Comparison of ENCODE assay signal across 11 cellular contexts in genomic region chr9:133357656-133358055, GRCh38. TPM values are rescaled to one million over a fixed set of nuclear protein-coding genes. Genes with fewer than 3 reads are reported as not detected.
DNase-seq lines count a peak whose midpoint lies in the region; ATAC-seq, FAIRE-seq and TF ChIP-seq lines count a peak whose summit lies in the region.
"Had no signal": no experiment of that assay in that cellular context is flagged by ENCODE, and none has a peak within 500 bp of the region (broad histone marks: within the 10 kb centered on the region; RNA-seq: fewer than 3 reads in every experiment).

No MANE protein-coding gene starts in this region.

- H3K4me2 ChIP-seq in IMR-90 (ENCODE audit: low read depth, low read length) (no peak overlapping the region; the same call in 1 of the 2 replicates), GM12878 (ENCODE audit: control insufficient read depth, insufficient read depth) (peak overlapping the region; percentile 79)

- POLR2A ChIA-PET in IMR-90 (lab: Charles Lee; ENCODE audit: unreplicated experiment): interaction anchor here (1.1 kb wide), 1 partner anchor 10 kb away, joined by 6 read pairs; the partner anchor contains the start of genes MED22 and RPL7A
- POLR2A ChIA-PET in GM12878 (lab: Charles Lee): interaction anchor here (1.0 to 1.7 kb wide), 6 partner anchors 10 to 327 kb away, joined by 3 to 7 read pairs (median 4); partner anchors contain the start of genes MED22 and RPL7A
- POLR2A ChIA-PET in naive thymus-derived CD4-positive, alpha-beta T cell (lab: Charles Lee): interaction anchor here (1.0 to 10.5 kb wide), 8 partner anchors 11 to 122 kb away, joined by 3 to 185 read pairs (median 7); partner anchors contain the start of genes MED22, RPL7A, SURF4 and SURF6

- H3K9me3 Mint-ChIP-seq in CD4-positive, CD25-positive, alpha-beta regulatory T cell: no peaks in the 10 kb centered on the region
- H3K9me3 Mint-ChIP-seq in naive thymus-derived CD4-positive, alpha-beta T cell: no peaks in the 10 kb centered on the region

- no peak overlapping the region for H3K14ac ChIP-seq in IMR-90 (replicated peaks; ENCODE audit: low read depth, low read length)

- H2AK5ac ChIP-seq in IMR-90 (ENCODE audit: low read depth, low read length): no peak overlapping the region

- no peak overlapping the region for H4K8ac ChIP-seq in IMR-90 (ENCODE audit: low read depth in 2 of 2, low read length in 2 of 2)

- peaks cover 0 to 30% (median 17%) of the 10 kb centered on the region in 4 donors for H3K4me1 Mint-ChIP-seq in CD4-positive, CD25-positive, alpha-beta regulatory T cell
- peaks cover 18 to 42% (median 28%) of the 10 kb centered on the region in 7 donors for H3K4me1 Mint-ChIP-seq in naive thymus-derived CD4-positive, alpha-beta T cell

- dilution Hi-C loops in IMR-90 (cut with HindIII; ENCODE audit: low sequenced_read_pairs, unreplicated experiment): no loop called here

- intact Hi-C loops in IMR-90 (cut with micrococcal nuclease) (loop anchor here (2.0 kb wide), 1 partner anchor 129 kb away; no protein-coding TSS in a partner anchor), GM12878 (cut with micrococcal nuclease; ENCODE audit: unreplicated experiment) (no loop called here)
- intact Hi-C loops in naive thymus-derived CD4-positive, alpha-beta T cell (cut with micrococcal nuclease): loop anchor here (2.0 to 5.0 kb wide), 5 partner anchors 13 to 235 kb away; partner anchors contain the start of gene RALGDS (in 1 of the 2)

- H4K20me1 ChIP-seq in IMR-90 (ENCODE audit: insufficient read depth, low read length) (peaks cover 51% of the 10 kb centered on the region), GM12878 (ENCODE audit: control insufficient read depth, insufficient read depth) (no peaks in the 10 kb centered on the region)

- H3K79me2 ChIP-seq in GM12878 (ENCODE audit: control insufficient read depth, insufficient read depth, low read length): peaks cover 21% of the 10 kb centered on the region

- peaks cover 31 to 78% of the 10 kb centered on the region in 2 experiments for H3K79me1 ChIP-seq in IMR-90 (ENCODE audit: low read depth in 1 of 2, low read length in 2 of 2)

- DNase-seq in CD4-positive, CD25-positive, alpha-beta regulatory T cell: no peak
- DNase-seq in IMR-90 (no peak), GM12878 (ENCODE audit: low read depth, low spot score) (no peak), RCC 7860 (ENCODE audit: low spot score) (no peak), pons (ENCODE audit: low spot score) (no peak), AG08395 (ENCODE audit: low spot score) (no peak), GOT3 (lab: John Stamatoyannopoulos, UW) (no peak)
- DNase-seq in naive thymus-derived CD4-positive, alpha-beta T cell: no peak
- DNase-seq: NCI-H1436 treated with DMSO at 0.1 percent for 48 hours; stimulated activated CD4-positive, alpha-beta T cell treated with anti-CD3 and anti-CD28 coated beads, Interleukin-2, amount 100 ng/mL, for 48 hours had no signal

- peak overlapping the region; percentile 58 for H3K4me3 ChIP-seq in CD4-positive, CD25-positive, alpha-beta regulatory T cell (ENCODE audit: low read depth, low read length)
- H3K4me3 ChIP-seq in IMR-90 (ENCODE audit: insufficient read depth, low read depth, low read length): no peak overlapping the region
- peak overlapping the region; percentile 91 for H3K4me3 ChIP-seq in GM12878
- H3K4me3 ChIP-seq in naive thymus-derived CD4-positive, alpha-beta T cell (ENCODE audit: low read length): peak overlapping the region; percentile 64

- no peak overlapping the region for H3K23ac ChIP-seq in IMR-90 (ENCODE audit: low read depth, low read length)

- no peak overlapping the region for H2BK15ac ChIP-seq in IMR-90 (ENCODE audit: low read depth, low read length)

- no peak overlapping the region for H4K91ac ChIP-seq in IMR-90 (ENCODE audit: insufficient read depth, low read depth, low read length)

- peak overlapping the region; percentile 84 for H3K27ac ChIP-seq in CD4-positive, CD25-positive, alpha-beta regulatory T cell (ENCODE audit: insufficient read depth, low read length, poor library complexity, severe bottlenecking)
- H3K27ac ChIP-seq in IMR-90 (ENCODE audit: insufficient read depth, low read length) (no peak overlapping the region), GM12878 (ENCODE audit: control insufficient read depth, insufficient read depth) (no peak overlapping the region)
- H3K27ac ChIP-seq in naive thymus-derived CD4-positive, alpha-beta T cell (ENCODE audit: low read depth, low read length): peak overlapping the region; percentile 91

- no peaks in the 10 kb centered on the region; the same call in 1 of the 2 replicates for H3K9me1 ChIP-seq in IMR-90 (ENCODE audit: insufficient read depth, low read length)

- peak overlapping the region; percentile 80 to 95 (median 87) for H3K4me3 Mint-ChIP-seq in CD4-positive, CD25-positive, alpha-beta regulatory T cell
- H3K4me3 Mint-ChIP-seq in naive thymus-derived CD4-positive, alpha-beta T cell: peak overlapping the region; percentile 75 to 94 (median 88)

- H3K9ac ChIP-seq in IMR-90 (ENCODE audit: low read depth, low read length) (no peak overlapping the region), GM12878 (ENCODE audit: control insufficient read depth, insufficient read depth, low read length) (no peak overlapping the region)

- no peaks in the 10 kb centered on the region for H3K9me3 ChIP-seq in CD4-positive, CD25-positive, alpha-beta regulatory T cell (ENCODE audit: control insufficient read depth in 2 of 2, low read length in 2 of 2)
- H3K9me3 ChIP-seq in IMR-90 (ENCODE audit: control insufficient read depth, insufficient read depth, low read length): no peaks in the 10 kb centered on the region
- no peaks in the 10 kb centered on the region for H3K9me3 ChIP-seq in GM12878 (replicated peaks; ENCODE audit: control insufficient read depth, insufficient read depth, low read length)
- H3K9me3 ChIP-seq in naive thymus-derived CD4-positive, alpha-beta T cell (ENCODE audit: control insufficient read depth in 2 of 3, low read length in 3 of 3): no peaks in the 10 kb centered on the region

- no TSS peak for BruUV-seq in IMR-90 (replicated peaks; lab: Mats Ljungman, UMichigan)
- BruUV-seq in GM12878 (replicated peaks; lab: Mats Ljungman, UMichigan): no TSS peak

- H3K36me3 Mint-ChIP-seq in CD4-positive, CD25-positive, alpha-beta regulatory T cell: peaks cover 26% of the 10 kb centered on the region
- peaks cover 3 to 26% (median 12%) of the 10 kb centered on the region in 5 donors for H3K36me3 Mint-ChIP-seq in naive thymus-derived CD4-positive, alpha-beta T cell

- H2BK5ac ChIP-seq in IMR-90 (ENCODE audit: low read depth, low read length, poor library complexity, severe bottlenecking): no peak overlapping the region

- H4K5ac ChIP-seq in IMR-90 (ENCODE audit: low read depth, low read length): no peak overlapping the region

- H3K4ac ChIP-seq in IMR-90 (ENCODE audit: low read depth, low read length): no peak overlapping the region

- no peak overlapping the region for H3K56ac ChIP-seq in IMR-90 (ENCODE audit: extremely low read depth, insufficient read depth, low read length)

- 40% methylated on average over 6 of the region's 14 CpGs; no CpG with 5 or more reads in 1 of the 2 experiments for WGBS in IMR-90 (ENCODE audit: extremely low coverage in 2 of 2, insufficient read length in 1 of 2), 2 experiments
- WGBS in GM12878 (ENCODE audit: insufficient coverage, insufficient replicate concordance, low lambda C conversion rate, missing lambda C conversion rate): 87% methylated on average over 14 of the region's 14 CpGs

- CTCF ChIA-PET in IMR-90 (lab: Yijun Ruan, JAX) (no interaction called here), GM12878 (lab: Yijun Ruan, JAX) (interaction anchor here (0.9 to 3.1 kb wide), 3 partner anchors 12 to 27 kb away, joined by 3 to 16 read pairs (median 4); no protein-coding TSS in a partner anchor)
- CTCF ChIA-PET in naive thymus-derived CD4-positive, alpha-beta T cell (lab: Charles Lee): interaction anchor here (0.6 to 3.4 kb wide), 2 partner anchors 14 to 165 kb away, joined by 4 to 14 read pairs; no protein-coding TSS in a partner anchor

- no peak overlapping the region for H2BK120ac ChIP-seq in IMR-90 (ENCODE audit: low read depth, low read length)

- no peak for TF ChIP-seq EP300 in GM12878 (IDR thresholded peaks at IDR 0.05; ENCODE audit: borderline replicate concordance in 1 of 2, control insufficient read depth in 1 of 2, low read depth in 2 of 2, low read length in 2 of 2)

- peaks cover 39% of the 10 kb centered on the region for H3K36me3 ChIP-seq in CD4-positive, CD25-positive, alpha-beta regulatory T cell (ENCODE audit: control insufficient read depth, insufficient read depth, low read length)
- H3K36me3 ChIP-seq in IMR-90 (ENCODE audit: control insufficient read depth, insufficient read depth, low read length) (peaks cover 42% of the 10 kb centered on the region), GM12878 (ENCODE audit: control insufficient read depth in 2 of 2, insufficient read depth in 2 of 2, low read length in 1 of 2) (peaks cover 17 to 30% of the 10 kb centered on the region in 2 experiments; a peak in 3 of 4 replicates)
- H3K36me3 ChIP-seq in naive thymus-derived CD4-positive, alpha-beta T cell (ENCODE audit: control insufficient read depth in 2 of 3, insufficient read depth in 3 of 3, low read length in 3 of 3): peaks cover 9 to 76% (median 20%) of the 10 kb centered on the region in 3 experiments

- no peak overlapping the region for H3K18ac ChIP-seq in IMR-90 (ENCODE audit: low read depth, low read length)

- peak overlapping the region in 2 of 3 donors; percentile 90 to 96 for H3K27ac Mint-ChIP-seq in CD4-positive, CD25-positive, alpha-beta regulatory T cell
- H3K27ac Mint-ChIP-seq in naive thymus-derived CD4-positive, alpha-beta T cell: peak overlapping the region in 8 of 9 donors; percentile 26 to 82 (median 74)

- RAD21 ChIA-PET in GM12878 (lab: Charles Lee; ENCODE audit: unreplicated experiment): no interaction called here

- in situ Hi-C loops in IMR-90 (cut with MboI; ENCODE audit: low sequenced_read_pairs) (no loop called here), GM12878 (cut with MboI) (no loop called here)

- FAIRE-seq in GM12878 (lab: Jason Lieb, UNC) (no peak), RCC 7860 (lab: Jason Lieb, UNC) (no peak)
- FAIRE-seq: urothelium cell line had no signal

- peaks cover 32% of the 10 kb centered on the region for H3K4me1 ChIP-seq in CD4-positive, CD25-positive, alpha-beta regulatory T cell (ENCODE audit: control insufficient read depth, insufficient read depth, low read length, poor library complexity, severe bottlenecking)
- H3K4me1 ChIP-seq in IMR-90 (ENCODE audit: control insufficient read depth, insufficient read depth, low read length): peaks cover 10% of the 10 kb centered on the region; the same call in 1 of the 2 replicates
- H3K4me1 ChIP-seq in GM12878 (ENCODE audit: control insufficient read depth, insufficient read depth, low read length): no peaks in the 10 kb centered on the region; the same call in none of the 2 replicates
- H3K4me1 ChIP-seq in naive thymus-derived CD4-positive, alpha-beta T cell (ENCODE audit: control insufficient read depth in 2 of 2, insufficient read depth in 2 of 2, low read length in 2 of 2): peaks cover 12 to 28% of the 10 kb centered on the region in 2 donors

- H3K27me3 Mint-ChIP-seq in CD4-positive, CD25-positive, alpha-beta regulatory T cell: peaks cover 4% of the 10 kb centered on the region
- H3K27me3 Mint-ChIP-seq in naive thymus-derived CD4-positive, alpha-beta T cell: no peaks in the 10 kb centered on the region

- H2BK20ac ChIP-seq in IMR-90 (ENCODE audit: low read depth, low read length): no peak overlapping the region

- SMC1A ChIA-PET in GM12878 (lab: Charles Lee; ENCODE audit: uncharacterized antibody, unreplicated experiment): interaction anchor here (1.1 to 1.5 kb wide), 3 partner anchors 15 to 171 kb away, joined by 3 to 5 read pairs (median 3); no protein-coding TSS in a partner anchor

- H3K27me3 ChIP-seq in CD4-positive, CD25-positive, alpha-beta regulatory T cell (ENCODE audit: control insufficient read depth, insufficient read depth, low read length): no peaks in the 10 kb centered on the region
- H3K27me3 ChIP-seq in IMR-90 (ENCODE audit: control insufficient read depth, insufficient read depth, low read length) (no peaks in the 10 kb centered on the region), GM12878 (replicated peaks in 1 of 2; ENCODE audit: control insufficient read depth in 2 of 2, insufficient read depth in 2 of 2, low read length in 1 of 2) (no peaks in the 10 kb centered on the region)
- no peaks in the 10 kb centered on the region for H3K27me3 ChIP-seq in naive thymus-derived CD4-positive, alpha-beta T cell (ENCODE audit: control insufficient read depth in 2 of 2, insufficient read depth in 2 of 2, low read length in 2 of 2)

- H2AFZ ChIP-seq in IMR-90 (replicated peaks; ENCODE audit: low read length, poor library complexity) (no peak overlapping the region), GM12878 (ENCODE audit: control insufficient read depth, low read depth, low read length) (no peak overlapping the region)

- TF ChIP-seq RAD21 in IMR-90 (IDR thresholded peaks at IDR 0.05; ENCODE audit: low read length) (no peak), GM12878 (IDR thresholded peaks at IDR 0.05; ENCODE audit: insufficient read depth, low read depth, low read length) (no peak)

- TF ChIP-seq POLR2A in IMR-90 (IDR thresholded peaks at IDR 0.05; ENCODE audit: low read depth, low read length) (no peak), GM12878 (IDR thresholded peaks at IDR 0.05; ENCODE audit: low read depth, low read length) (no peak)

- peak overlapping the region; percentile 47 for H2AK9ac ChIP-seq in IMR-90 (replicated peaks; ENCODE audit: low read depth, low read length, poor library complexity)

- ATAC-seq in CD4-positive, CD25-positive, alpha-beta regulatory T cell (ENCODE audit: low read depth in 2 of 2): no peak
- ATAC-seq in IMR-90 (ENCODE audit: low read depth) (no peak), GM12878 (no peak)
- no peak for ATAC-seq in naive thymus-derived CD4-positive, alpha-beta T cell

- TF ChIP-seq CTCF in IMR-90 (conservative IDR thresholded peaks at IDR 0.05; ENCODE audit: low read depth, low read length) (no peak), GM12878 (IDR thresholded peaks at IDR 0.05 in 2 of 3, conservative IDR thresholded peaks at IDR 0.05 in 1 of 3; ENCODE audit: control insufficient read depth in 2 of 3, extremely low read depth in 1 of 3, insufficient read depth in 1 of 3, low read depth in 3 of 3, low read length in 3 of 3) (no peak)

RNA-seq across cellular contexts. Expression of gene SURF2, which starts 1.3 kb away (rescaled TPM):
- total RNA-seq in CD4-positive, CD25-positive, alpha-beta regulatory T cell: 24.3 TPM
- 10 to 100 TPM; 34.5 to 47.1 (median 37.0) TPM for polyA plus RNA-seq in CD4-positive, CD25-positive, alpha-beta regulatory T cell
- total RNA-seq in IMR-90 (2012; rRNA removed) (9.9 and 12.5 TPM in 2 replicates), GM12878 (2014; rRNA removed) (25.6 and 31.3 TPM in 2 replicates), GM12878 (2014; rRNA removed; fragmentation: Illumina TruSeq; extraction: Trizol) (12.8 and 18.2 TPM in 2 replicates), GM12878 (2021) (19.4 and 23.4 TPM in 2 replicates)
- polyA plus RNA-seq in IMR-90 (2012; rRNA removed) (16.3 and 21.8 TPM in 2 replicates), GM12878 (2011; rRNA removed) (7.5 and 12.1 TPM in 2 replicates), GM12878 (2014; fragmentation: Illumina TruSeq; extraction: Trizol) (5.3 and 10.0 TPM in 2 replicates), GM12878 (2014; fragmentation: Nextera tagmentation; extraction: Ambion mirVana) (1 to 10 TPM; 4.0 to 7.6 TPM), GM12878 (2014; rRNA removed) (37.3 and 42.5 TPM in 2 replicates), GM12878 (2016; fragmentation: Nextera tagmentation; extraction: Ambion mirVana) (10 to 100 TPM; 37.8 to 41.7 TPM)
- 15.3 and 16.3 TPM in 2 replicates for polyA plus RNA-seq in IMR-90 (2012; cell fraction: cytosol; rRNA removed)
- 6.4 and 7.7 TPM in 2 replicates for polyA plus RNA-seq in IMR-90 (2012; cell fraction: nucleus; rRNA removed; ENCODE audit: low replicate concordance)
- 1.2 and 2.0 TPM in 2 replicates for total RNA-seq in GM12878 (2013; cell fraction: nucleolus; rRNA removed)
- polyA plus RNA-seq in GM12878 (2011; ENCODE audit: low read depth): 5.2 TPM
- polyA plus RNA-seq in GM12878 (2011; cell fraction: cytosol; rRNA removed): 15.4 and 20.1 TPM in 2 replicates
- polyA plus RNA-seq in GM12878 (2011; cell fraction: nucleus; rRNA removed): 13.5 and 21.6 TPM in 2 replicates
- polyA plus RNA-seq in GM12878 (2012): 15.3 and 18.6 TPM in 2 replicates
- polyA minus RNA-seq in GM12878 (2011; rRNA and poly(A)+ RNA removed): 4.0 and 6.0 TPM in 2 replicates
- 5.1 and 12.0 TPM in 2 replicates for polyA minus RNA-seq in GM12878 (2011; cell fraction: cytosol; rRNA and poly(A)+ RNA removed)
- polyA minus RNA-seq in GM12878 (2011; cell fraction: nucleus; rRNA and poly(A)+ RNA removed): 2.8 and 6.6 TPM in 2 replicates
- 10 to 100 TPM; 15.0 to 23.5 (median 15.6) TPM for total RNA-seq in naive thymus-derived CD4-positive, alpha-beta T cell
- polyA plus RNA-seq in naive thymus-derived CD4-positive, alpha-beta T cell: 10 to 100 TPM; 28.1 to 44.5 TPM

RNA-seq across cellular contexts. Expression of gene SURF1, which starts 1.4 kb away (rescaled TPM):
- total RNA-seq in CD4-positive, CD25-positive, alpha-beta regulatory T cell: 41.8 TPM
- polyA plus RNA-seq in CD4-positive, CD25-positive, alpha-beta regulatory T cell: 100 to 1,000 TPM; 114 to 120 (median 115) TPM
- total RNA-seq in IMR-90 (2012; rRNA removed) (10.3 and 15.1 TPM in 2 replicates), GM12878 (2014; rRNA removed) (20.1 and 23.1 TPM in 2 replicates), GM12878 (2014; rRNA removed; fragmentation: Illumina TruSeq; extraction: Trizol) (17.7 and 17.9 TPM in 2 replicates), GM12878 (2021) (27.6 and 27.9 TPM in 2 replicates)
- polyA plus RNA-seq in IMR-90 (2012; rRNA removed) (23.4 and 24.5 TPM in 2 replicates), GM12878 (2011; rRNA removed) (25.4 and 31.6 TPM in 2 replicates), GM12878 (2014; fragmentation: Illumina TruSeq; extraction: Trizol) (21.2 and 22.8 TPM in 2 replicates), GM12878 (2014; fragmentation: Nextera tagmentation; extraction: Ambion mirVana) (10 to 100 TPM; 19.2 to 34.6 TPM), GM12878 (2014; rRNA removed) (31.5 and 32.3 TPM in 2 replicates), GM12878 (2016; fragmentation: Nextera tagmentation; extraction: Ambion mirVana) (10 to 100 TPM; 45.6 to 46.4 TPM)
- 26.2 and 28.8 TPM in 2 replicates for polyA plus RNA-seq in IMR-90 (2012; cell fraction: cytosol; rRNA removed)
- polyA plus RNA-seq in IMR-90 (2012; cell fraction: nucleus; rRNA removed; ENCODE audit: low replicate concordance): 30.8 and 41.3 TPM in 2 replicates
- 4.2 and 4.7 TPM in 2 replicates for total RNA-seq in GM12878 (2013; cell fraction: nucleolus; rRNA removed)
- polyA plus RNA-seq in GM12878 (2011; ENCODE audit: low read depth): 25.5 TPM
- polyA plus RNA-seq in GM12878 (2011; cell fraction: cytosol; rRNA removed): 29.4 and 32.3 TPM in 2 replicates
- polyA plus RNA-seq in GM12878 (2011; cell fraction: nucleus; rRNA removed): 37.9 and 49.3 TPM in 2 replicates
- 23.0 and 23.6 TPM in 2 replicates for polyA plus RNA-seq in GM12878 (2012)
- 11.6 and 20.0 TPM in 2 replicates for polyA minus RNA-seq in GM12878 (2011; rRNA and poly(A)+ RNA removed)
- polyA minus RNA-seq in GM12878 (2011; cell fraction: cytosol; rRNA and poly(A)+ RNA removed): 4.4 and 4.9 TPM in 2 replicates
- 6.4 and 7.1 TPM in 2 replicates for polyA minus RNA-seq in GM12878 (2011; cell fraction: nucleus; rRNA and poly(A)+ RNA removed)
- total RNA-seq in naive thymus-derived CD4-positive, alpha-beta T cell: 10 to 100 TPM; 40.5 to 53.5 (median 47.9) TPM
- polyA plus RNA-seq in naive thymus-derived CD4-positive, alpha-beta T cell: 100 to 1,000 TPM in 1 of 2 donors, 10 to 100 TPM in 1; 96.1 to 128 TPM

RNA-seq across cellular contexts. Expression of gene RPL7A, which starts 9.6 kb away (rescaled TPM):
- total RNA-seq in CD4-positive, CD25-positive, alpha-beta regulatory T cell: 1,813 TPM
- 1,000 to 10,000 TPM in 2 of 4 donors, 100 to 1,000 TPM in 2; 747 to 1,102 (median 951) TPM for polyA plus RNA-seq in CD4-positive, CD25-positive, alpha-beta regulatory T cell
- total RNA-seq in IMR-90 (2012; rRNA removed) (3,220 TPM in 2 replicates), GM12878 (2014; rRNA removed) (3,012 and 3,152 TPM in 2 replicates), GM12878 (2014; rRNA removed; fragmentation: Illumina TruSeq; extraction: Trizol) (4,456 and 4,552 TPM in 2 replicates), GM12878 (2021) (3,952 and 4,036 TPM in 2 replicates)
- polyA plus RNA-seq in IMR-90 (2012; rRNA removed) (4,034 and 4,096 TPM in 2 replicates), GM12878 (2011; rRNA removed) (2,241 and 2,769 TPM in 2 replicates), GM12878 (2014; fragmentation: Illumina TruSeq; extraction: Trizol) (5,018 and 5,193 TPM in 2 replicates), GM12878 (2014; fragmentation: Nextera tagmentation; extraction: Ambion mirVana) (1,000 to 10,000 TPM; 3,258 to 3,500 TPM), GM12878 (2014; rRNA removed) (3,393 and 3,435 TPM in 2 replicates), GM12878 (2016; fragmentation: Nextera tagmentation; extraction: Ambion mirVana) (100 to 1,000 TPM; 917 to 932 TPM)
- 2,804 and 4,707 TPM in 2 replicates for polyA plus RNA-seq in IMR-90 (2012; cell fraction: cytosol; rRNA removed)
- 1,074 and 2,046 TPM in 2 replicates for polyA plus RNA-seq in IMR-90 (2012; cell fraction: nucleus; rRNA removed; ENCODE audit: low replicate concordance)
- total RNA-seq in GM12878 (2013; cell fraction: nucleolus; rRNA removed): 311 and 335 TPM in 2 replicates
- polyA plus RNA-seq in GM12878 (2011; ENCODE audit: low read depth): 3,318 TPM
- polyA plus RNA-seq in GM12878 (2011; cell fraction: cytosol; rRNA removed): 3,977 and 4,009 TPM in 2 replicates
- polyA plus RNA-seq in GM12878 (2011; cell fraction: nucleus; rRNA removed): 1,384 and 1,496 TPM in 2 replicates
- polyA plus RNA-seq in GM12878 (2012): 3,660 and 4,993 TPM in 2 replicates
- 2,559 and 3,565 TPM in 2 replicates for polyA minus RNA-seq in GM12878 (2011; rRNA and poly(A)+ RNA removed)
- polyA minus RNA-seq in GM12878 (2011; cell fraction: cytosol; rRNA and poly(A)+ RNA removed): 727 and 817 TPM in 2 replicates
- polyA minus RNA-seq in GM12878 (2011; cell fraction: nucleus; rRNA and poly(A)+ RNA removed): 270 and 379 TPM in 2 replicates
- total RNA-seq in naive thymus-derived CD4-positive, alpha-beta T cell: 1,000 to 10,000 TPM; 2,002 to 2,815 (median 2,428) TPM
- polyA plus RNA-seq in naive thymus-derived CD4-positive, alpha-beta T cell: 1,000 to 10,000 TPM; 1,347 to 1,421 TPM

RNA-seq across cellular contexts. Expression of gene MED22, which starts 9.7 kb away (rescaled TPM):
- 29.3 TPM for total RNA-seq in CD4-positive, CD25-positive, alpha-beta regulatory T cell
- polyA plus RNA-seq in CD4-positive, CD25-positive, alpha-beta regulatory T cell: 10 to 100 TPM in 3 of 4 donors, 1 to 10 TPM in 1; 7.3 to 16.2 (median 11.1) TPM
- 6.9 and 7.9 TPM in 2 replicates for total RNA-seq in IMR-90 (2012; rRNA removed)
- 28.3 and 32.9 TPM in 2 replicates for polyA plus RNA-seq in IMR-90 (2012; rRNA removed)
- 24.5 and 25.4 TPM in 2 replicates for polyA plus RNA-seq in IMR-90 (2012; cell fraction: cytosol; rRNA removed)
- 49.7 and 75.3 TPM in 2 replicates for polyA plus RNA-seq in IMR-90 (2012; cell fraction: nucleus; rRNA removed; ENCODE audit: low replicate concordance)
- 63.8 and 82.8 TPM in 2 replicates for total RNA-seq in GM12878 (2013; cell fraction: nucleolus; rRNA removed)
- 21.5 and 25.5 TPM in 2 replicates for total RNA-seq in GM12878 (2014; rRNA removed)
- 13.4 and 15.4 TPM in 2 replicates for total RNA-seq in GM12878 (2014; rRNA removed; fragmentation: Illumina TruSeq; extraction: Trizol)
- total RNA-seq in GM12878 (2021): 31.8 and 35.4 TPM in 2 replicates
- 7.7 TPM for polyA plus RNA-seq in GM12878 (2011; ENCODE audit: low read depth)
- polyA plus RNA-seq in GM12878 (2011; rRNA removed): 10.6 and 26.1 TPM in 2 replicates
- polyA plus RNA-seq in GM12878 (2011; cell fraction: cytosol; rRNA removed): 25.1 and 37.3 TPM in 2 replicates
- polyA plus RNA-seq in GM12878 (2011; cell fraction: nucleus; rRNA removed): 70.4 and 74.5 TPM in 2 replicates
- polyA plus RNA-seq in GM12878 (2012): 16.0 and 18.8 TPM in 2 replicates
- polyA plus RNA-seq in GM12878 (2014; fragmentation: Illumina TruSeq; extraction: Trizol): 6.2 and 15.0 TPM in 2 replicates
- 1 to 10 TPM; 1.4 to 3.4 TPM for polyA plus RNA-seq in GM12878 (2014; fragmentation: Nextera tagmentation; extraction: Ambion mirVana)
- 42.0 and 42.1 TPM in 2 replicates for polyA plus RNA-seq in GM12878 (2014; rRNA removed)
- polyA plus RNA-seq in GM12878 (2016; fragmentation: Nextera tagmentation; extraction: Ambion mirVana): 10 to 100 TPM; 24.3 to 25.0 TPM
- polyA minus RNA-seq in GM12878 (2011; rRNA and poly(A)+ RNA removed): 20.9 and 24.1 TPM in 2 replicates
- 5.6 and 6.7 TPM in 2 replicates for polyA minus RNA-seq in GM12878 (2011; cell fraction: cytosol; rRNA and poly(A)+ RNA removed)
- 12.9 and 26.4 TPM in 2 replicates for polyA minus RNA-seq in GM12878 (2011; cell fraction: nucleus; rRNA and poly(A)+ RNA removed)
- total RNA-seq in naive thymus-derived CD4-positive, alpha-beta T cell: 10 to 100 TPM; 26.5 to 44.6 (median 32.8) TPM
- 10 to 100 TPM; 13.5 to 20.2 TPM for polyA plus RNA-seq in naive thymus-derived CD4-positive, alpha-beta T cell

RNA-seq across cellular contexts. Expression of gene SURF4, which starts 18.2 kb away (rescaled TPM):
- total RNA-seq in CD4-positive, CD25-positive, alpha-beta regulatory T cell: 132 TPM
- 100 to 1,000 TPM; 189 to 227 (median 212) TPM for polyA plus RNA-seq in CD4-positive, CD25-positive, alpha-beta regulatory T cell
- 512 and 532 TPM in 2 replicates for total RNA-seq in IMR-90 (2012; rRNA removed)
- polyA plus RNA-seq in IMR-90 (2012; rRNA removed): 293 and 307 TPM in 2 replicates
- 265 and 338 TPM in 2 replicates for polyA plus RNA-seq in IMR-90 (2012; cell fraction: cytosol; rRNA removed)
- polyA plus RNA-seq in IMR-90 (2012; cell fraction: nucleus; rRNA removed; ENCODE audit: low replicate concordance): 202 and 210 TPM in 2 replicates
- total RNA-seq in GM12878 (2013; cell fraction: nucleolus; rRNA removed): 63.9 and 69.7 TPM in 2 replicates
- 119 and 120 TPM in 2 replicates for total RNA-seq in GM12878 (2014; rRNA removed)
- 60.4 and 70.0 TPM in 2 replicates for total RNA-seq in GM12878 (2014; rRNA removed; fragmentation: Illumina TruSeq; extraction: Trizol)
- 95.3 and 107 TPM in 2 replicates for total RNA-seq in GM12878 (2021)
- 70.9 TPM for polyA plus RNA-seq in GM12878 (2011; ENCODE audit: low read depth)
- 67.3 and 74.8 TPM in 2 replicates for polyA plus RNA-seq in GM12878 (2011; rRNA removed)
- polyA plus RNA-seq in GM12878 (2011; cell fraction: cytosol; rRNA removed): 89.9 and 91.2 TPM in 2 replicates
- polyA plus RNA-seq in GM12878 (2011; cell fraction: nucleus; rRNA removed): 60.0 and 60.1 TPM in 2 replicates
- 82.5 and 103 TPM in 2 replicates for polyA plus RNA-seq in GM12878 (2012)
- polyA plus RNA-seq in GM12878 (2014; fragmentation: Illumina TruSeq; extraction: Trizol): 61.0 and 73.5 TPM in 2 replicates
- 10 to 100 TPM in 1 of 2 experiments, 1 to 10 TPM in 1; 6.4 to 12.6 TPM for polyA plus RNA-seq in GM12878 (2014; fragmentation: Nextera tagmentation; extraction: Ambion mirVana)
- polyA plus RNA-seq in GM12878 (2014; rRNA removed): 82.6 and 83.9 TPM in 2 replicates
- polyA plus RNA-seq in GM12878 (2016; fragmentation: Nextera tagmentation; extraction: Ambion mirVana): 100 to 1,000 TPM; 121 to 134 TPM
- 57.4 and 87.6 TPM in 2 replicates for polyA minus RNA-seq in GM12878 (2011; rRNA and poly(A)+ RNA removed)
- 37.5 and 37.7 TPM in 2 replicates for polyA minus RNA-seq in GM12878 (2011; cell fraction: cytosol; rRNA and poly(A)+ RNA removed)
- 13.1 and 17.5 TPM in 2 replicates for polyA minus RNA-seq in GM12878 (2011; cell fraction: nucleus; rRNA and poly(A)+ RNA removed)
- 100 to 1,000 TPM in 1 of 5 experiments, 10 to 100 TPM in 4; 72.5 to 196 (median 75.1) TPM for total RNA-seq in naive thymus-derived CD4-positive, alpha-beta T cell
- polyA plus RNA-seq in naive thymus-derived CD4-positive, alpha-beta T cell: 100 to 1,000 TPM in 1 of 2 donors, 10 to 100 TPM in 1; 99.5 to 121 TPM

Comparison
In these comparisons a context has a peak if more than half of its experiments do, and no peak if none do; other contexts are left out.
1. H3K27ac ChIP-seq: peak in CD4-positive, CD25-positive, alpha-beta regulatory T cell (single experiment) and naive thymus-derived CD4-positive, alpha-beta T cell (single experiment); none in IMR-90 (single experiment) and GM12878 (single experiment).